In the genomic region with DNA sequence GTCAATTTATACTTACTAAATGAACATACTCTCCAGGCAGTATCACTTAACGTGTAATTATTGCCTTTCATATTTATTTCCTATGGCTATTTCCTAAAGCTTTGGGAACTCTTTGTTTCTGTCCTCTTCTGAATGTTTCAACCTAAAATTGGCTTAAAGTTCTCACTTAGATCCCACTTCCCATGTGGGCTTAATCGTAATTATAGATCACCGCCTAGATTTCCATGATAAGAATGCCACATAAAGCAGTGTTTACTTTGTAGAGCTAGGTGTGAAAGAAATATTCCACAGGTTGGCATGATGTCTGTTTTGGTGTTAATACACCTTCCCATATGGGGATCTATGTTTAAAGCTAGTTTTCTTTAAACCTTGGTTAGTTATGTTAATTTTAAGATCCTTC, we compare ENCODE assay signal across 15 cellular contexts. TPM values are rescaled to one million over a fixed set of nuclear protein-coding genes. Genes with fewer than 3 reads are reported as not detected.
DNase-seq lines count a peak whose midpoint lies in the region; ATAC-seq and TF ChIP-seq lines count a peak whose summit lies in the region.
"Had no signal": no experiment of that assay in that cellular context is flagged by ENCODE, and none has a peak within 500 bp of the region (broad histone marks: within the 10 kb centered on the region; RNA-seq: fewer than 3 reads in every experiment).

No MANE protein-coding gene starts in this region.

- H3K36me3 ChIP-seq in A673 (ENCODE audit: insufficient read depth, low read length, poor library complexity, severe bottlenecking) (no peaks in the 10 kb centered on the region), GM06990 (ENCODE audit: control insufficient read depth, insufficient read depth, low read length) (no peaks in the 10 kb centered on the region), endodermal cell (ENCODE audit: control insufficient read depth, insufficient read depth, low read length) (no peaks in the 10 kb centered on the region)
- H3K36me3 ChIP-seq: gastroesophageal sphincter had no signal

- TF ChIP-seq CTCF in A673 (conservative IDR thresholded peaks at IDR 0.05; ENCODE audit: low read depth, low read length) (no peak), GM06990 (IDR thresholded peaks at IDR 0.05; ENCODE audit: insufficient read depth, low read length, poor library complexity, severe bottlenecking) (no peak), VCaP (conservative IDR thresholded peaks at IDR 0.05) (no peak), endodermal cell (conservative IDR thresholded peaks at IDR 0.05) (no peak)

- no peak overlapping the region for H3K27ac ChIP-seq in A673 (ENCODE audit: low read depth, low read length, poor library complexity, severe bottlenecking)
- H3K27ac ChIP-seq in VCaP = peak overlapping the region; percentile 70
- no peak overlapping the region for H3K27ac ChIP-seq in endodermal cell (ENCODE audit: low read depth, low read length)
- H3K27ac ChIP-seq: skin epidermis had no signal

- POLR2A ChIA-PET in A673 (lab: Charles Lee; ENCODE audit: low non-redundant PET) = no interaction called here

- H3K27me3 ChIP-seq in A673 (replicated peaks; ENCODE audit: insufficient read depth, low read depth, low read length, poor library complexity) (no peaks in the 10 kb centered on the region), GM06990 (replicated peaks; ENCODE audit: control insufficient read depth, insufficient read depth, low read length) (no peaks in the 10 kb centered on the region), endodermal cell (ENCODE audit: control insufficient read depth, insufficient read depth, low read length, poor library complexity, severe bottlenecking) (no peaks in the 10 kb centered on the region)
- H3K27me3 ChIP-seq: gastroesophageal sphincter had no signal

- DNase-seq in A673 (ENCODE audit: low spot score) (no peak), GM06990 (ENCODE audit: extremely low read depth, insufficient read length) (no peak), naive B cell (no peak), Kasumi-1 (lab: John Stamatoyannopoulos, UW) (no peak), endodermal cell (no peak), D341Med (ENCODE audit: low spot score) (no peak), EL (no peak)
- DNase-seq: activated CD4-positive, CD25-positive, alpha-beta regulatory T cell; activated naive CD4-positive, alpha-beta T cell; cortex of kidney; NCI-H1694 treated with DMSO at 0.1 percent for 48 hours; stimulated activated CD8-positive, alpha-beta memory T cell treated with anti-CD3 and anti-CD28 coated beads, Interleukin-4, amount 100 ng/mL, for 48 hours had no signal

- CTCF ChIA-PET in A673 (lab: Charles Lee) = no interaction called here

- BruUV-seq in A673 (replicated peaks; lab: Mats Ljungman, UMichigan) = no TSS peak

- peak overlapping the region; percentile 87 to 97 (median 92) for H3K4me3 Mint-ChIP-seq in naive B cell
- H3K4me3 Mint-ChIP-seq in endodermal cell = no peak overlapping the region

- H3K4me3 ChIP-seq in A673 (ENCODE audit: low read depth, low read length, poor library complexity, severe bottlenecking) (peak overlapping the region; percentile 48), GM06990 (replicated peaks; ENCODE audit: low read depth, low read length) (peak overlapping the region; percentile 82), endodermal cell (ENCODE audit: low read length) (no peak overlapping the region)

- no peaks in the 10 kb centered on the region for H3K36me3 Mint-ChIP-seq in naive B cell
- no peaks in the 10 kb centered on the region for H3K36me3 Mint-ChIP-seq in endodermal cell (ENCODE audit: low read depth)

- H3K4me1 Mint-ChIP-seq in naive B cell = peaks cover 54 to 71% (median 67%) of the 10 kb centered on the region in 3 donors
- H3K4me1 Mint-ChIP-seq in endodermal cell = peaks cover 33% of the 10 kb centered on the region

- intact Hi-C loops in A673 (cut with micrococcal nuclease; ENCODE audit: unreplicated experiment) = loop anchor here (5.0 kb wide), 1 partner anchor 140 kb away; no protein-coding TSS in a partner anchor

- no peak overlapping the region for H3K9ac ChIP-seq in endodermal cell (ENCODE audit: extremely low read depth, low read length, poor library complexity, severe bottlenecking)

- H3K9me3 Mint-ChIP-seq in naive B cell (no peaks in the 10 kb centered on the region), endodermal cell (no peaks in the 10 kb centered on the region)

- WGBS in endodermal cell (ENCODE audit: insufficient coverage in 1 of 2, insufficient read length in 1 of 2), 2 experiments = 70 to 86% methylated on average over 2 to 3 of the region's 3 CpGs

- H3K27me3 Mint-ChIP-seq in naive B cell (no peaks in the 10 kb centered on the region), endodermal cell (ENCODE audit: insufficient read depth) (peaks cover 3% of the 10 kb centered on the region)

- peaks cover 17% of the 10 kb centered on the region for H3K4me1 ChIP-seq in A673 (ENCODE audit: insufficient read depth, low read length, poor library complexity, severe bottlenecking)
- H3K4me1 ChIP-seq in endodermal cell (ENCODE audit: control insufficient read depth, insufficient read depth, low read length) = no peaks in the 10 kb centered on the region

- no peak for ATAC-seq in naive B cell (ENCODE audit: low read depth in 2 of 2)
- ATAC-seq: gastroesophageal sphincter had no signal

- H3K9me3 ChIP-seq in A673 (ENCODE audit: low read depth, low read length, poor library complexity, severe bottlenecking) (no peaks in the 10 kb centered on the region), endodermal cell (ENCODE audit: control insufficient read depth, low read length) (no peaks in the 10 kb centered on the region)
- H3K9me3 ChIP-seq: gastroesophageal sphincter had no signal

- H3K27ac Mint-ChIP-seq in naive B cell = peak overlapping the region; percentile 7 to 88 (median 80)
- no peak overlapping the region for H3K27ac Mint-ChIP-seq in endodermal cell

RNA-seq across cellular contexts. Expression of a gene that starts 1.5 kb away (rescaled TPM):
- total RNA-seq in A673 (2021) = 28.3 and 31.9 TPM in 2 replicates
- 100 to 1,000 TPM in 4 of 6 donors, 10 to 100 TPM in 2; 86.5 to 123 (median 108) TPM for polyA plus RNA-seq in naive B cell (ENCODE audit: low read depth in 6 of 6)
- 1 to 10 TPM; 1.5 to 4.0 TPM for total RNA-seq in endodermal cell
- 18.0 TPM for polyA plus RNA-seq in endodermal cell (2013, experiment 1 of 2)
- 17.9 TPM for polyA plus RNA-seq in endodermal cell (2013, experiment 2 of 2)
